13 cellular contexts compared by ENCODE assay signal in the genomic region with DNA sequence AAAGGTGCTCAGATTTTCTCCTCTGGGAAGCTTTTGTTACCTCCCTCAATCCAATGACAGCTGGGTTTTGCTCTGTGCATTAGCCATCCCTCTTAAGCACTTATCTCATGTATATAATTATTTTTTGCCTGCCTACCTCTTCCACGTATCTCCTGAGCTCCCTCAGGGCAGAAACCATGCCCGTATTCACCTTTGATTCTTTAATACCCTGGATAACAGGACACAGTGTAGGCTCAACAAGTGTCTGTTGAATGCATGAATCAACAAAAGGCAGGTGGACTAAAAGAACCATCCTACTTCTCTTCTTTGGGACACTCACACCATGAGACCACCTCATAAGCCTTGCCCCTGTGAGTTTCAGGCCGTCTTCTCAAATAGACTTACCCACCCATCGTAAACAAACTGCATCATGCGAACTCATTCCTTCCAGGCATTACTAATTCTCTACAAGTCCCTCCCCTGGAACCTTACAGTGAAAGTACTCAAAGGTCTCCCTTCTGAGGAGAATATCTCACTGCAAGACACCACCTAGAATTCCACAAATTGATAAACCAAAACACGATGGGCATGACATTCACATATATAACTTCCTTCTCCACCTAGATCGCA. TPM values are rescaled to one million over a fixed set of nuclear protein-coding genes. Genes with fewer than 3 reads are reported as not detected.
A peak's percentile ranks its signal among the peaks of the same experiment; 100 is the strongest.
DNase-seq lines count a peak whose midpoint lies in the region; ATAC-seq, FAIRE-seq and TF ChIP-seq lines count a peak whose summit lies in the region.
"Had no signal": no experiment of that assay in that cellular context is flagged by ENCODE, and none has a peak within 500 bp of the region (broad histone marks: within the 10 kb centered on the region; RNA-seq: fewer than 3 reads in every experiment).

No MANE protein-coding gene starts in this region.

- peak overlapping the region; percentile 0 for H3K4me3 Mint-ChIP-seq in activated CD4-positive, alpha-beta T cell treated with anti-CD3 and anti-CD28 coated beads, Interleukin-2, amount 10 ng/mL, durations not matched to agents 24 days and 14 days

- H3K4me1 Mint-ChIP-seq in activated CD4-positive, alpha-beta T cell treated with anti-CD3 and anti-CD28 coated beads, Interleukin-2, amount 10 ng/mL, durations not matched to agents 24 days and 14 days = peaks cover 63% of the 10 kb centered on the region

- intact Hi-C loops in activated CD4-positive, alpha-beta T cell treated with anti-CD3 and anti-CD28 coated beads, Interleukin-2, amount 10 ng/mL, durations not matched to agents 24 days and 14 days (cut with micrococcal nuclease) = loop anchor here (10.0 kb wide), 1 partner anchor 467 kb away; no protein-coding TSS in a partner anchor
- intact Hi-C loops in esophagus squamous epithelium (cut with DNase I) (no loop called here), spleen (cut with DNase I; ENCODE audit: low total_unique reads) (no loop called here), posterior cingulate gyrus (cut with DNase I) (loop anchor here (10.0 kb wide), 1 partner anchor 177 kb away; no protein-coding TSS in a partner anchor)

- H3K4me3 ChIP-seq in RWPE2 (ENCODE audit: severe bottlenecking) (no peak overlapping the region), esophagus squamous epithelium (peak overlapping the region in 1 of 4 donors; percentile 91), spleen (peak overlapping the region in 4 of 8 donors; percentile 78 to 94 (median 86))
- H3K4me3 ChIP-seq: K562 had no signal

- 71 to 78% methylated on average over 7 of the region's 7 CpGs for WGBS in esophagus squamous epithelium, 2 donors
- WGBS in spleen, 5 donors = 74 to 81% (median 78%) methylated on average over 7 of the region's 7 CpGs

- H3K27ac ChIP-seq in RWPE2 (ENCODE audit: poor library complexity, severe bottlenecking) (peak overlapping the region; percentile 78), esophagus squamous epithelium (peak overlapping the region; percentile 29 to 100 (median 86)), spleen (peak overlapping the region in 5 of 8 donors; percentile 92 to 98 (median 95))

- peaks cover 42% of the 10 kb centered on the region for H3K36me3 Mint-ChIP-seq in activated CD4-positive, alpha-beta T cell treated with anti-CD3 and anti-CD28 coated beads, Interleukin-2, amount 10 ng/mL, durations not matched to agents 24 days and 14 days (ENCODE audit: low read depth)

- H3K27me3 ChIP-seq in RWPE2 (ENCODE audit: insufficient read depth, poor library complexity, severe bottlenecking) (no peaks in the 10 kb centered on the region), esophagus squamous epithelium (no peaks in the 10 kb centered on the region), spleen (replicated peaks in 1 of 7) (no peaks in the 10 kb centered on the region)
- H3K27me3 ChIP-seq: upper lobe of left lung had no signal

- H3K9me3 Mint-ChIP-seq in activated CD4-positive, alpha-beta T cell treated with anti-CD3 and anti-CD28 coated beads, Interleukin-2, amount 10 ng/mL, durations not matched to agents 24 days and 14 days = no peaks in the 10 kb centered on the region

- H3K4me1 ChIP-seq in RWPE2 (ENCODE audit: insufficient read depth, poor library complexity, severe bottlenecking) (peaks cover 19% of the 10 kb centered on the region), esophagus squamous epithelium (peaks cover 22 to 83% (median 46%) of the 10 kb centered on the region in 3 donors), spleen (peaks cover 62 to 93% (median 80%) of the 10 kb centered on the region in 6 donors)

- H3K27me3 Mint-ChIP-seq in activated CD4-positive, alpha-beta T cell treated with anti-CD3 and anti-CD28 coated beads, Interleukin-2, amount 10 ng/mL, durations not matched to agents 24 days and 14 days = no peaks in the 10 kb centered on the region

- H3K9me3 ChIP-seq in RWPE2 (ENCODE audit: severe bottlenecking) (no peaks in the 10 kb centered on the region), esophagus squamous epithelium (no peaks in the 10 kb centered on the region), spleen (no peaks in the 10 kb centered on the region)
- H3K9me3 ChIP-seq: upper lobe of left lung had no signal

- TF ChIP-seq POLR2A in esophagus squamous epithelium (IDR thresholded peaks at IDR 0.05) (no peak), spleen (IDR thresholded peaks at IDR 0.05) (no peak), GM12891 (IDR thresholded peaks at IDR 0.05; ENCODE audit: low read depth, low read length) (no peak)

- H3K36me3 ChIP-seq in RWPE2 (ENCODE audit: low read depth) (peaks cover 4% of the 10 kb centered on the region), esophagus squamous epithelium (peaks cover 0 to 14% (median 0%) of the 10 kb centered on the region in 3 donors), spleen (peaks cover 0 to 48% (median 0%) of the 10 kb centered on the region in 6 donors)
- H3K36me3 ChIP-seq: upper lobe of left lung had no signal

- TF ChIP-seq CTCF in RWPE2 (IDR thresholded peaks at IDR 0.05; ENCODE audit: poor library complexity, severe bottlenecking) (no peak), esophagus squamous epithelium (IDR thresholded peaks at IDR 0.05) (no peak), spleen (IDR thresholded peaks at IDR 0.05 in 8 of 11, conservative IDR thresholded peaks at IDR 0.05 in 3 of 11) (no peak)

- DNase-seq in activated CD4-positive, alpha-beta T cell treated with anti-CD3 and anti-CD28 coated beads, Interleukin-2, amount 10 ng/mL, durations not matched to agents 24 days and 14 days = no peak
- no peak for DNase-seq in activated CD4-positive, alpha-beta T cell treated with anti-CD3 and anti-CD28 coated beads for 4 hours
- DNase-seq in RWPE2 (ENCODE audit: low spot score) (no peak), esophagus squamous epithelium (lab: John Stamatoyannopoulos, UW) (no peak), spleen (no peak), GM12891 (ENCODE audit: insufficient read length, low spot score) (no peak), posterior cingulate gyrus (no peak)
- DNase-seq in activated CD8-positive, alpha-beta memory T cell treated with anti-CD3 and anti-CD28 coated beads, Interleukin-2, amount 50 U/mL, for 4 hours = no peak
- DNase-seq: upper lobe of left lung had no signal

- no peak for FAIRE-seq in GM12891 (lab: Jason Lieb, UNC)
- FAIRE-seq: A204.1, bronchial epithelial cell, frontal cortex had no signal

- no peak for ATAC-seq in RWPE2 (ENCODE audit: low read depth)
- ATAC-seq: K562 had no signal

- no peak overlapping the region for H3K27ac Mint-ChIP-seq in activated CD4-positive, alpha-beta T cell treated with anti-CD3 and anti-CD28 coated beads, Interleukin-2, amount 10 ng/mL, durations not matched to agents 24 days and 14 days

TF ChIP-seq in GM12891, 5 proteins besides CTCF, POLR2A, EP300 and RAD21:
- TF ChIP-seq SPI1 (IDR thresholded peaks at IDR 0.05; ENCODE audit: low read depth, low read length) = no peak
- TF ChIP-seq POU2F2 (IDR thresholded peaks at IDR 0.05; ENCODE audit: low read depth, low read length) = no peak

RNA-seq across cellular contexts. Expression of a gene that starts 3.2 kb away (rescaled TPM):
- total RNA-seq in activated CD4-positive, alpha-beta T cell treated with anti-CD3 and anti-CD28 coated beads, Interleukin-2, amount 10 ng/mL, durations not matched to agents 24 days and 14 days = 74.0 and 74.9 TPM in 2 replicates
- total RNA-seq in esophagus squamous epithelium (10 to 100 TPM; 36.2 to 48.1 (median 43.2) TPM), spleen (100 to 1,000 TPM; 126 to 254 (median 226) TPM)
- 100 to 1,000 TPM in 2 of 3 donors, 10 to 100 TPM in 1; 62.2 to 116 (median 102) TPM for polyA plus RNA-seq in spleen
- 87.2 TPM for polyA plus RNA-seq in GM12891 (2012; ENCODE audit: low read depth, missing spikeins)

Comparison
In these comparisons a context has a peak if more than half of its experiments do, and no peak if none do; other contexts are left out.
1. intact Hi-C loops: an anchor here in activated CD4-positive, alpha-beta T cell treated with anti-CD3 and anti-CD28 coated beads, Interleukin-2, amount 10 ng/mL, durations not matched to agents 24 days and 14 days (10.0 kb wide) and posterior cingulate gyrus (10.0 kb wide); none called in esophagus squamous epithelium and spleen.